ENCODE assay signal across 2 cellular contexts in the genomic region with DNA sequence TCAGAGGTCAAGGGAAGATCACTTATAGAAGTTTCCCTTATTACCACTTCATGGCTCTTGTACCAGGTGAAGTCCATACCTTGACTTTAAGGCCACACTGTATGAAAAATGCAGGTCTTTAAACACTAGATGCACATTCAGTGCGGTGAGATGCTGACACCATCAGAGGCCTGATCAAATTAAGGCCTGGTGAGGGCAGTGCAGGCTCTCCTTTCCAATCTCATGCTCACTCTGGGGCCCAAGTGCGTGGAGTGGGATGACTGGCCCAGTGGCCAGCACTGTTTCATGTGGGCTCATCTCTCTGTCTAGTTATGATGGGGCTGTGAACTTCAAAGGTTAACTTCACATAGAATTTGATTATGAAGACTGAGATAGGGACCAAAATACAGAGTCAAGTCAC.
TF ChIP-seq lines count a peak whose summit lies in the region.

No MANE protein-coding gene starts in this region.

TF ChIP-seq in Ishikawa, 13 proteins besides CTCF, POLR2A, EP300 and RAD21 (continued from another document):
- TF ChIP-seq CREB1 (IDR thresholded peaks at IDR 0.05; ENCODE audit: low read depth) (no peak), MAX (IDR thresholded peaks at IDR 0.05) (no peak), REST (IDR thresholded peaks at IDR 0.05; ENCODE audit: low read depth) (no peak), EGR1 (IDR thresholded peaks at IDR 0.05) (no peak)

TF ChIP-seq in H1, 55 proteins besides CTCF, POLR2A, EP300 and RAD21 (continued from another document):
- TF ChIP-seq, protein P1, sequence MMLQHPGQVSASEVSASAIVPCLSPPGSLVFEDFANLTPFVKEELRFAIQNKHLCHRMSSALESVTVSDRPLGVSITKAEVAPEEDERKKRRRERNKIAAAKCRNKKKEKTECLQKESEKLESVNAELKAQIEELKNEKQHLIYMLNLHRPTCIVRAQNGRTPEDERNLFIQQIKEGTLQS (IDR thresholded peaks at IDR 0.05; ENCODE audit: insufficient read depth, low read depth, low read length) = no peak
- no peak for TF ChIP-seq RXRA (IDR thresholded peaks at IDR 0.05; ENCODE audit: insufficient read depth, low read depth, low read length)
- TF ChIP-seq SAP30 (IDR thresholded peaks at IDR 0.05; ENCODE audit: insufficient read depth, insufficient replicate concordance, low read length) = no peak
- TF ChIP-seq BCL11A (IDR thresholded peaks at IDR 0.05; ENCODE audit: low read depth in 2 of 2, low read length in 2 of 2) = no peak
- TF ChIP-seq ASH2L (IDR thresholded peaks at IDR 0.05; ENCODE audit: low read length) = no peak
- TF ChIP-seq CHD2 (IDR thresholded peaks at IDR 0.05; ENCODE audit: low read length) = no peak
- no peak for TF ChIP-seq EGR1 (IDR thresholded peaks at IDR 0.05; ENCODE audit: borderline replicate concordance, low read depth, low read length)
- no peak for TF ChIP-seq CBX5 (IDR thresholded peaks at IDR 0.05; ENCODE audit: low read depth, low read length)
- TF ChIP-seq, protein P2, sequence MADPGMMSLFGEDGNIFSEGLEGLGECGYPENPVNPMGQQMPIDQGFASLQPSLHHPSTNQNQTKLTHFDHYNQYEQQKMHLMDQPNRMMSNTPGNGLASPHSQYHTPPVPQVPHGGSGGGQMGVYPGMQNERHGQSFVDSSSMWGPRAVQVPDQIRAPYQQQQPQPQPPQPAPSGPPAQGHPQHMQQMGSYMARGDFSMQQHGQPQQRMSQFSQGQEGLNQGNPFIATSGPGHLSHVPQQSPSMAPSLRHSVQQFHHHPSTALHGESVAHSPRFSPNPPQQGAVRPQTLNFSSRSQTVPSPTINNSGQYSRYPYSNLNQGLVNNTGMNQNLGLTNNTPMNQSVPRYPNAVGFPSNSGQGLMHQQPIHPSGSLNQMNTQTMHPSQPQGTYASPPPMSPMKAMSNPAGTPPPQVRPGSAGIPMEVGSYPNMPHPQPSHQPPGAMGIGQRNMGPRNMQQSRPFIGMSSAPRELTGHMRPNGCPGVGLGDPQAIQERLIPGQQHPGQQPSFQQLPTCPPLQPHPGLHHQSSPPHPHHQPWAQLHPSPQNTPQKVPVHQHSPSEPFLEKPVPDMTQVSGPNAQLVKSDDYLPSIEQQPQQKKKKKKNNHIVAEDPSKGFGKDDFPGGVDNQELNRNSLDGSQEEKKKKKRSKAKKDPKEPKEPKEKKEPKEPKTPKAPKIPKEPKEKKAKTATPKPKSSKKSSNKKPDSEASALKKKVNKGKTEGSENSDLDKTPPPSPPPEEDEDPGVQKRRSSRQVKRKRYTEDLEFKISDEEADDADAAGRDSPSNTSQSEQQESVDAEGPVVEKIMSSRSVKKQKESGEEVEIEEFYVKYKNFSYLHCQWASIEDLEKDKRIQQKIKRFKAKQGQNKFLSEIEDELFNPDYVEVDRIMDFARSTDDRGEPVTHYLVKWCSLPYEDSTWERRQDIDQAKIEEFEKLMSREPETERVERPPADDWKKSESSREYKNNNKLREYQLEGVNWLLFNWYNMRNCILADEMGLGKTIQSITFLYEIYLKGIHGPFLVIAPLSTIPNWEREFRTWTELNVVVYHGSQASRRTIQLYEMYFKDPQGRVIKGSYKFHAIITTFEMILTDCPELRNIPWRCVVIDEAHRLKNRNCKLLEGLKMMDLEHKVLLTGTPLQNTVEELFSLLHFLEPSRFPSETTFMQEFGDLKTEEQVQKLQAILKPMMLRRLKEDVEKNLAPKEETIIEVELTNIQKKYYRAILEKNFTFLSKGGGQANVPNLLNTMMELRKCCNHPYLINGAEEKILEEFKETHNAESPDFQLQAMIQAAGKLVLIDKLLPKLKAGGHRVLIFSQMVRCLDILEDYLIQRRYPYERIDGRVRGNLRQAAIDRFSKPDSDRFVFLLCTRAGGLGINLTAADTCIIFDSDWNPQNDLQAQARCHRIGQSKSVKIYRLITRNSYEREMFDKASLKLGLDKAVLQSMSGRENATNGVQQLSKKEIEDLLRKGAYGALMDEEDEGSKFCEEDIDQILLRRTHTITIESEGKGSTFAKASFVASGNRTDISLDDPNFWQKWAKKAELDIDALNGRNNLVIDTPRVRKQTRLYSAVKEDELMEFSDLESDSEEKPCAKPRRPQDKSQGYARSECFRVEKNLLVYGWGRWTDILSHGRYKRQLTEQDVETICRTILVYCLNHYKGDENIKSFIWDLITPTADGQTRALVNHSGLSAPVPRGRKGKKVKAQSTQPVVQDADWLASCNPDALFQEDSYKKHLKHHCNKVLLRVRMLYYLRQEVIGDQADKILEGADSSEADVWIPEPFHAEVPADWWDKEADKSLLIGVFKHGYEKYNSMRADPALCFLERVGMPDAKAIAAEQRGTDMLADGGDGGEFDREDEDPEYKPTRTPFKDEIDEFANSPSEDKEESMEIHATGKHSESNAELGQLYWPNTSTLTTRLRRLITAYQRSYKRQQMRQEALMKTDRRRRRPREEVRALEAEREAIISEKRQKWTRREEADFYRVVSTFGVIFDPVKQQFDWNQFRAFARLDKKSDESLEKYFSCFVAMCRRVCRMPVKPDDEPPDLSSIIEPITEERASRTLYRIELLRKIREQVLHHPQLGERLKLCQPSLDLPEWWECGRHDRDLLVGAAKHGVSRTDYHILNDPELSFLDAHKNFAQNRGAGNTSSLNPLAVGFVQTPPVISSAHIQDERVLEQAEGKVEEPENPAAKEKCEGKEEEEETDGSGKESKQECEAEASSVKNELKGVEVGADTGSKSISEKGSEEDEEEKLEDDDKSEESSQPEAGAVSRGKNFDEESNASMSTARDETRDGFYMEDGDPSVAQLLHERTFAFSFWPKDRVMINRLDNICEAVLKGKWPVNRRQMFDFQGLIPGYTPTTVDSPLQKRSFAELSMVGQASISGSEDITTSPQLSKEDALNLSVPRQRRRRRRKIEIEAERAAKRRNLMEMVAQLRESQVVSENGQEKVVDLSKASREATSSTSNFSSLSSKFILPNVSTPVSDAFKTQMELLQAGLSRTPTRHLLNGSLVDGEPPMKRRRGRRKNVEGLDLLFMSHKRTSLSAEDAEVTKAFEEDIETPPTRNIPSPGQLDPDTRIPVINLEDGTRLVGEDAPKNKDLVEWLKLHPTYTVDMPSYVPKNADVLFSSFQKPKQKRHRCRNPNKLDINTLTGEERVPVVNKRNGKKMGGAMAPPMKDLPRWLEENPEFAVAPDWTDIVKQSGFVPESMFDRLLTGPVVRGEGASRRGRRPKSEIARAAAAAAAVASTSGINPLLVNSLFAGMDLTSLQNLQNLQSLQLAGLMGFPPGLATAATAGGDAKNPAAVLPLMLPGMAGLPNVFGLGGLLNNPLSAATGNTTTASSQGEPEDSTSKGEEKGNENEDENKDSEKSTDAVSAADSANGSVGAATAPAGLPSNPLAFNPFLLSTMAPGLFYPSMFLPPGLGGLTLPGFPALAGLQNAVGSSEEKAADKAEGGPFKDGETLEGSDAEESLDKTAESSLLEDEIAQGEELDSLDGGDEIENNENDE (IDR thresholded peaks at IDR 0.05; ENCODE audit: insufficient replicate concordance, low read length) = no peak
- no peak for TF ChIP-seq TEAD4 (IDR thresholded peaks at IDR 0.05; ENCODE audit: low read depth, low read length)
- no peak for TF ChIP-seq GTF2F1 (IDR thresholded peaks at IDR 0.05; ENCODE audit: borderline replicate concordance, low read depth, low read length)
- no peak for TF ChIP-seq HDAC6 (IDR thresholded peaks at IDR 0.05; ENCODE audit: low read depth, low read length)
